ENCODE assay signal across 31 cellular contexts in the genomic region with DNA sequence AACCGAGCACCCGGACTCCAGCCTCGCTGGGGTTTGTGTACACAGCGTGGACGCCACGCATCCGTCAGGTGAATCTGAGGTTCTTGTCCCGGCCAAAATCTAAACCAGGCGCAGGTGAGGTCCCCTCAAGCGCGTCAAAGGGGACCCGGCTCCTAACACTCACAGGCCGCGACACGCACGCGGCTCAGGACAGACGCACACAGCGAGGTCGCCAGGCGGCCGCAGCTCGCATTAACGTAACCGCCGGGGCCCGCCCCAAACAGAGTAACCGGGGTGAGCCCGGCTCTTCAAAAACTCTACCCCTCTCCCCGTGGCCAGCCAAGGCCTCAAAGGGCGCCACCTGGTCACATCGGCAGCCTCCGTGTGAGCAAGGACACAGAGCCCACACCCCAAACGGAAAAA. TPM values are rescaled to one million over a fixed set of nuclear protein-coding genes. Genes with fewer than 3 reads are reported as not detected.
DNase-seq lines count a peak whose midpoint lies in the region; ATAC-seq, FAIRE-seq and TF ChIP-seq lines count a peak whose summit lies in the region.
"Had no signal": no experiment of that assay in that cellular context is flagged by ENCODE, and none has a peak within 500 bp of the region (broad histone marks: within the 10 kb centered on the region; RNA-seq: fewer than 3 reads in every experiment).

No MANE protein-coding gene starts in this region.

- peak overlapping the region; percentile 79 for H2BK12ac ChIP-seq in trophoblast cell (ENCODE audit: low read length)

- H3K18ac ChIP-seq in trophoblast cell (ENCODE audit: low read length) = no peak overlapping the region

- FAIRE-seq in astrocyte (lab: Jason Lieb, UNC) = no peak
- FAIRE-seq: RCC 7860 had no signal

- H3K79me1 ChIP-seq in trophoblast cell (ENCODE audit: low read length) = peaks cover 24% of the 10 kb centered on the region

- H4K12ac ChIP-seq in trophoblast cell (ENCODE audit: low read depth, low read length) = no peak overlapping the region

- no peak overlapping the region for H3K27ac ChIP-seq in astrocyte (ENCODE audit: low read depth, low read length)
- H3K27ac ChIP-seq in trophoblast cell (ENCODE audit: low read depth, low read length) = no peak overlapping the region
- H3K27ac ChIP-seq: brain microvascular endothelial cell, GM23248, left lung, SJSA1, tibial artery, WERI-Rb-1 had no signal

- peaks cover 4% of the 10 kb centered on the region for H4K20me1 ChIP-seq in astrocyte (ENCODE audit: insufficient read depth, low read length)

- H4K91ac ChIP-seq in trophoblast cell (ENCODE audit: low read depth, low read length) = peak overlapping the region; percentile 55

- H3K36me3 ChIP-seq in astrocyte (ENCODE audit: insufficient read depth, low read length) = no peaks in the 10 kb centered on the region
- no peaks in the 10 kb centered on the region for H3K36me3 ChIP-seq in trophoblast cell (ENCODE audit: control insufficient read depth in 1 of 2, insufficient read depth in 2 of 2, low read length in 2 of 2)
- H3K36me3 ChIP-seq: brain microvascular endothelial cell, left lung, SJSA1, tibial artery, WERI-Rb-1 had no signal

- H3K14ac ChIP-seq in trophoblast cell (ENCODE audit: low read length) = peak overlapping the region; percentile 28

- H2BK5ac ChIP-seq in trophoblast cell (ENCODE audit: low read depth, low read length, poor library complexity) = peak overlapping the region; percentile 41

- no peaks in the 10 kb centered on the region for H3K79me2 ChIP-seq in astrocyte (ENCODE audit: insufficient read depth, low read length)
- no peaks in the 10 kb centered on the region for H3K79me2 ChIP-seq in trophoblast cell (ENCODE audit: control insufficient read depth, insufficient read depth, low read length, poor library complexity)

- intact Hi-C loops in left colon (cut with DNase I, micrococcal nuclease) = no loop called here

- H3K27me3 ChIP-seq in astrocyte (ENCODE audit: insufficient read depth, low read length) (peaks cover 82% of the 10 kb centered on the region), trophoblast cell (ENCODE audit: insufficient read depth, low read length) (peaks cover 23% of the 10 kb centered on the region)

- no peak overlapping the region for H3K9ac ChIP-seq in astrocyte (ENCODE audit: low read length)
- no peak overlapping the region for H3K9ac ChIP-seq in trophoblast cell (ENCODE audit: low read length)
- H3K9ac ChIP-seq: GM23248 had no signal

- TF ChIP-seq CTCF in astrocyte (IDR thresholded peaks at IDR 0.05; ENCODE audit: insufficient read depth, low read depth, low read length) = no peak
- TF ChIP-seq CTCF in omental fat pad (IDR thresholded peaks at IDR 0.05) = no peak

- H3K9me3 ChIP-seq in astrocyte (ENCODE audit: insufficient read depth, low read depth, low read length) (peaks cover 3% of the 10 kb centered on the region), trophoblast cell (ENCODE audit: insufficient read depth, low read depth, low read length) (no peaks in the 10 kb centered on the region)
- H3K9me3 ChIP-seq: left lung, SJSA1, tibial artery had no signal

- H3K27ac Mint-ChIP-seq in astrocyte (ENCODE audit: unreplicated experiment) = peak overlapping the region; percentile 18
- H3K27ac Mint-ChIP-seq: activated naive CD8-positive, alpha-beta T cell treated with anti-CD3 and anti-CD28 coated beads, Interleukin-2, amount 50 U/mL, for 24 hours; effector memory CD8-positive, alpha-beta T cell; stimulated activated naive CD8-positive, alpha-beta T cell treated with anti-CD3 and anti-CD28 coated beads, Interleukin-15, Interleukin-2, amounts not matched to agents 100 ng/mL and 50 ng/mL, for 24 hours had no signal

- H2AFZ ChIP-seq in astrocyte (ENCODE audit: low read depth, low read length) (no peak overlapping the region), trophoblast cell (ENCODE audit: insufficient read depth, low read length, poor library complexity) (peak overlapping the region; percentile 10)
- H2AFZ ChIP-seq: GM23248 had no signal

- H3K36me3 Mint-ChIP-seq in astrocyte (ENCODE audit: low read depth, unreplicated experiment) = no peaks in the 10 kb centered on the region

- peak overlapping the region; percentile 14 for H4K8ac ChIP-seq in trophoblast cell (ENCODE audit: low read depth, low read length)

- H3K23ac ChIP-seq in trophoblast cell (ENCODE audit: low read length) = no peak overlapping the region

- H3K27me3 Mint-ChIP-seq in astrocyte (ENCODE audit: low read depth, unreplicated experiment) = peaks cover 93% of the 10 kb centered on the region

- peaks cover 27% of the 10 kb centered on the region for H3K9me3 Mint-ChIP-seq in astrocyte (ENCODE audit: unreplicated experiment)
- H3K9me3 Mint-ChIP-seq: activated naive CD8-positive, alpha-beta T cell treated with anti-CD3 and anti-CD28 coated beads, Interleukin-2, amount 50 U/mL, for 24 hours; effector memory CD8-positive, alpha-beta T cell; stimulated activated naive CD8-positive, alpha-beta T cell treated with anti-CD3 and anti-CD28 coated beads, Interleukin-15, Interleukin-2, amounts not matched to agents 100 ng/mL and 50 ng/mL, for 24 hours had no signal

- H2BK120ac ChIP-seq in trophoblast cell (ENCODE audit: insufficient read depth, low read length, poor library complexity) = peak overlapping the region; percentile 77

- no peaks in the 10 kb centered on the region for H3K4me1 Mint-ChIP-seq in astrocyte (ENCODE audit: low read depth, unreplicated experiment)

- H3K4me3 ChIP-seq in astrocyte (ENCODE audit: insufficient read depth, low read depth, low read length) = no peak overlapping the region
- H3K4me3 ChIP-seq in trophoblast cell (ENCODE audit: low read depth, low read length) = no peak overlapping the region
- H3K4me3 ChIP-seq: GM23248, left lung, SJSA1, tibial artery had no signal

- no CpG with 5 or more reads among the region's 34 CpGs for WGBS in trophoblast cell (ENCODE audit: extremely low coverage, insufficient coverage, insufficient read length)

- ATAC-seq in left colon (peak; percentile 30), omental fat pad (ENCODE audit: low FRiP score) (no peak)
- ATAC-seq: activated naive CD8-positive, alpha-beta T cell treated with anti-CD3 and anti-CD28 coated beads, Interleukin-2, amount 50 U/mL, for 24 hours; effector memory CD8-positive, alpha-beta T cell; left lung had no signal

- no peak overlapping the region for H2AK5ac ChIP-seq in trophoblast cell (ENCODE audit: low read length)

- H3K4ac ChIP-seq in trophoblast cell (ENCODE audit: low read depth, low read length) = peak overlapping the region; percentile 15

- no peak overlapping the region for H3K4me3 Mint-ChIP-seq in astrocyte (ENCODE audit: unreplicated experiment)
- H3K4me3 Mint-ChIP-seq: activated naive CD8-positive, alpha-beta T cell treated with anti-CD3 and anti-CD28 coated beads, Interleukin-2, amount 50 U/mL, for 24 hours; stimulated activated naive CD8-positive, alpha-beta T cell treated with anti-CD3 and anti-CD28 coated beads, Interleukin-15, Interleukin-2, amounts not matched to agents 100 ng/mL and 50 ng/mL, for 24 hours had no signal

- H3K4me2 ChIP-seq in astrocyte (ENCODE audit: low read length) (no peak overlapping the region), trophoblast cell (ENCODE audit: low read length) (peak overlapping the region; percentile 71)

- H3K4me1 ChIP-seq in astrocyte (ENCODE audit: insufficient read depth, low read length) = no peaks in the 10 kb centered on the region
- H3K4me1 ChIP-seq in trophoblast cell (ENCODE audit: control insufficient read depth in 1 of 2, insufficient read depth in 2 of 2, low read length in 2 of 2) = peaks cover 49 to 58% of the 10 kb centered on the region in 2 experiments

- DNase-seq in COLO668 (lab: John Stamatoyannopoulos, UW; ENCODE audit: unreplicated experiment) = peak; percentile 15
- DNase-seq in astrocyte (ENCODE audit: low read depth) = no peak
- peak in 1 of 2 donors; percentile 24 for DNase-seq in left colon
- DNase-seq in trophoblast cell = no peak
- DNase-seq in omental fat pad (ENCODE audit: low spot score) = no peak
- DNase-seq in activated CD8-positive, alpha-beta memory T cell treated with anti-CD3 and anti-CD28 coated beads, Interleukin-2, amount 50 U/mL, for 48 hours = no peak
- DNase-seq in NCI-H226 = no peak
- DNase-seq in activated CD4-positive, alpha-beta T cell treated with anti-CD3 and anti-CD28 coated beads, Interleukin-2, amount 50 U/mL, for 1 hour = no peak
- DNase-seq: activated CD4-positive, alpha-beta T cell treated with anti-CD3 and anti-CD28 coated beads, Interleukin-2, amount 50 U/mL, for 4 hours; activated gamma-delta T cell; activated naive CD8-positive, alpha-beta T cell treated with anti-CD3 and anti-CD28 coated beads, Interleukin-2, amount 50 U/mL, for 24 hours; brain microvascular endothelial cell; Calu3; effector memory CD8-positive, alpha-beta T cell; GM23248; left lung; midbrain; NCI-H1105 treated with DMSO at 0.1 percent for 48 hours; NCI-H2107; NK-92 treated with Interleukin-12 subunit alpha and Interleukin-12 subunit beta, amount 100 ng/mL, for 24 hours; stimulated activated CD4-positive, alpha-beta T cell treated with anti-CD3 and anti-CD28 coated beads, Interleukin-12 subunit alpha, Interleukin-12 subunit beta, amount 100 ng/mL, for 4 hours; stimulated activated CD4-positive, alpha-beta T cell treated with anti-CD3 and anti-CD28 coated beads, Interleukin-4, amount 100 ng/mL, for 4 hours; T-helper 2 cell; tibial artery; WERI-Rb-1 had no signal

RNA-seq across cellular contexts. Expression of a gene that starts 10.7 kb away (rescaled TPM):
- total RNA-seq in astrocyte (not detected in 2 replicates), left colon (10 to 100 TPM in 1 of 2 donors, 1 to 10 TPM in 1; 3.4 to 11.7 TPM), omental fat pad (10 to 100 TPM in 1 of 4 donors, 1 to 10 TPM in 1, under 1 TPM in 2; 0.36 to 15.4 (median 0.87) TPM)
- polyA plus RNA-seq in trophoblast cell (2013) = 6.7 and 7.6 TPM in 2 replicates
- total RNA-seq: A673, Calu3, GM23248, left lung, SJSA1 had no signal
- polyA plus RNA-seq: BJ, GM23248, IgD-negative memory B cell had no signal
